Comparison of ENCODE assay signal across 1 cellular context in genomic region chr19:7918062-7918614, GRCh38.
TF ChIP-seq lines count a peak whose summit lies in the region.

No MANE protein-coding gene starts in this region.

TF ChIP-seq in WTC11, 78 proteins besides CTCF, POLR2A, EP300 and RAD21 (continued from another document):
- TF ChIP-seq, protein P1, sequence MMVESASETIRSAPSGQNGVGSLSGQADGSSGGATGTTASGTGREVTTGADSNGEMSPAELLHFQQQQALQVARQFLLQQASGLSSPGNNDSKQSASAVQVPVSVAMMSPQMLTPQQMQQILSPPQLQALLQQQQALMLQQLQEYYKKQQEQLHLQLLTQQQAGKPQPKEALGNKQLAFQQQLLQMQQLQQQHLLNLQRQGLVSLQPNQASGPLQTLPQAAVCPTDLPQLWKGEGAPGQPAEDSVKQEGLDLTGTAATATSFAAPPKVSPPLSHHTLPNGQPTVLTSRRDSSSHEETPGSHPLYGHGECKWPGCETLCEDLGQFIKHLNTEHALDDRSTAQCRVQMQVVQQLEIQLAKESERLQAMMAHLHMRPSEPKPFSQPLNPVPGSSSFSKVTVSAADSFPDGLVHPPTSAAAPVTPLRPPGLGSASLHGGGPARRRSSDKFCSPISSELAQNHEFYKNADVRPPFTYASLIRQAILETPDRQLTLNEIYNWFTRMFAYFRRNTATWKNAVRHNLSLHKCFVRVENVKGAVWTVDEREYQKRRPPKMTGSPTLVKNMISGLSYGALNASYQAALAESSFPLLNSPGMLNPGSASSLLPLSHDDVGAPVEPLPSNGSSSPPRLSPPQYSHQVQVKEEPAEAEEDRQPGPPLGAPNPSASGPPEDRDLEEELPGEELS (CRISPR knock-in tag; IDR thresholded peaks at IDR 0.05) = 0 out of 2 replicates have a peak, but pooled peaks have one; percentile 53
